ENCODE assay signal across 25 cellular contexts in genomic region chr12:6317693-6318439, GRCh38. TPM values are rescaled to one million over a fixed set of nuclear protein-coding genes. Genes with fewer than 3 reads are reported as not detected.
DNase-seq lines count a peak whose midpoint lies in the region; ATAC-seq, FAIRE-seq and TF ChIP-seq lines count a peak whose summit lies in the region.
"Had no signal": no experiment of that assay in that cellular context is flagged by ENCODE, and none has a peak within 500 bp of the region (broad histone marks: within the 10 kb centered on the region; RNA-seq: fewer than 3 reads in every experiment).

No MANE protein-coding gene starts in this region.

- no peaks in the 10 kb centered on the region for H3K79me2 ChIP-seq in HepG2 (ENCODE audit: insufficient read depth, low read length)

- ATAC-seq in HepG2 (no peak), right lobe of liver (no peak)
- ATAC-seq: stimulated activated memory B cell treated with anti-CD40 and anti-IgM and Interleukin-4, amounts not matched to agents 10 μg/mL and 1 μg/mL and 100 μg/mL, for 72 hours had no signal

- H4K20me1 ChIP-seq in HepG2 (ENCODE audit: insufficient read depth, low read length): no peaks in the 10 kb centered on the region

- H2AFZ ChIP-seq in HepG2 (ENCODE audit: low read length): no peak overlapping the region

- peak overlapping the region; percentile 28 for H3K27ac Mint-ChIP-seq in activated naive CD8-positive, alpha-beta T cell
- peak overlapping the region in 5 of 6 donors; percentile 39 to 78 (median 68) for H3K27ac Mint-ChIP-seq in immature natural killer cell
- peak overlapping the region; percentile 58 for H3K27ac Mint-ChIP-seq in type B pancreatic cell
- H3K27ac Mint-ChIP-seq: activated naive CD4-positive, alpha-beta T cell treated with anti-CD3 and anti-CD28 coated beads, Interleukin-2, amount 10 ng/mL, durations not matched to agents 7 days and 5 days; stimulated activated memory B cell treated with anti-CD40 and anti-IgM and Interleukin-4, amounts not matched to agents 10 μg/mL and 1 μg/mL and 100 μg/mL, for 72 hours had no signal

- peaks cover 6 to 58% of the 10 kb centered on the region in 2 experiments; a peak in 4 of 5 replicates for H3K36me3 ChIP-seq in HepG2 (replicated peaks in 1 of 2; ENCODE audit: control insufficient read depth in 1 of 2, insufficient read depth in 2 of 2, low read length in 2 of 2)
- no peaks in the 10 kb centered on the region for H3K36me3 ChIP-seq in right lobe of liver
- H3K36me3 ChIP-seq in MG63: peaks cover 10% of the 10 kb centered on the region
- H3K36me3 ChIP-seq: spleen had no signal

- H3K9me3 ChIP-seq in HepG2 (ENCODE audit: low read length) (no peaks in the 10 kb centered on the region), right lobe of liver (no peaks in the 10 kb centered on the region), MG63 (no peaks in the 10 kb centered on the region)
- H3K9me3 ChIP-seq: spleen had no signal

- no peak overlapping the region for H3K27ac ChIP-seq in HepG2 (ENCODE audit: extremely low read length, insufficient read depth, low read length)
- no peak overlapping the region for H3K27ac ChIP-seq in right lobe of liver
- H3K27ac ChIP-seq: dorsolateral prefrontal cortex, spleen had no signal

- H3K4me3 Mint-ChIP-seq in activated naive CD8-positive, alpha-beta T cell: peak overlapping the region; percentile 64
- H3K4me3 Mint-ChIP-seq in immature natural killer cell (peak overlapping the region; percentile 50 to 69 (median 54)), type B pancreatic cell (no peak overlapping the region)
- H3K4me3 Mint-ChIP-seq: activated naive CD4-positive, alpha-beta T cell treated with anti-CD3 and anti-CD28 coated beads, Interleukin-2, amount 10 ng/mL, durations not matched to agents 7 days and 5 days; activated T-cell treated with anti-CD3 and anti-CD28 coated beads, Interleukin-2, amount 50 U/mL, for 4 hours; stimulated activated memory B cell treated with anti-CD40 and anti-IgM and Interleukin-4, amounts not matched to agents 10 μg/mL and 1 μg/mL and 100 μg/mL, for 72 hours had no signal

- intact Hi-C loops in HepG2 (cut with micrococcal nuclease; ENCODE audit: unreplicated experiment) (no loop called here), right lobe of liver (cut with DNase I) (no loop called here)

- no peak overlapping the region for H3K4me2 ChIP-seq in HepG2 (ENCODE audit: low read depth, low read length)

- no peaks in the 10 kb centered on the region for H3K9me3 Mint-ChIP-seq in activated naive CD8-positive, alpha-beta T cell (ENCODE audit: low read depth)
- H3K9me3 Mint-ChIP-seq in immature natural killer cell: no peaks in the 10 kb centered on the region
- no peaks in the 10 kb centered on the region for H3K9me3 Mint-ChIP-seq in type B pancreatic cell
- H3K9me3 Mint-ChIP-seq: activated naive CD4-positive, alpha-beta T cell treated with anti-CD3 and anti-CD28 coated beads, Interleukin-2, amount 10 ng/mL, durations not matched to agents 7 days and 5 days; activated T-cell treated with anti-CD3 and anti-CD28 coated beads, Interleukin-2, amount 50 U/mL, for 4 hours; stimulated activated memory B cell treated with anti-CD40 and anti-IgM and Interleukin-4, amounts not matched to agents 10 μg/mL and 1 μg/mL and 100 μg/mL, for 72 hours had no signal

- peaks cover 38% of the 10 kb centered on the region for H3K4me1 Mint-ChIP-seq in activated naive CD8-positive, alpha-beta T cell (ENCODE audit: low read depth)
- peaks cover 43 to 44% of the 10 kb centered on the region in 2 donors for H3K4me1 Mint-ChIP-seq in immature natural killer cell
- peaks cover 9% of the 10 kb centered on the region for H3K4me1 Mint-ChIP-seq in type B pancreatic cell (ENCODE audit: unreplicated experiment)

- no peak for FAIRE-seq in HepG2 (lab: Jason Lieb, UNC)
- FAIRE-seq: astrocyte had no signal

- TF ChIP-seq RAD21 in HepG2 (CRISPR knock-in tag; IDR thresholded peaks at IDR 0.05): no peak

- no peaks in the 10 kb centered on the region for H3K27me3 ChIP-seq in HepG2 (ENCODE audit: control insufficient read depth in 1 of 2, insufficient read depth in 2 of 2, low read length in 2 of 2)
- H3K27me3 ChIP-seq in right lobe of liver: no peaks in the 10 kb centered on the region
- H3K27me3 ChIP-seq in MG63: no peaks in the 10 kb centered on the region

- H3K27me3 Mint-ChIP-seq in activated naive CD8-positive, alpha-beta T cell: no peaks in the 10 kb centered on the region
- H3K27me3 Mint-ChIP-seq in immature natural killer cell (ENCODE audit: low read depth in 3 of 3) (peaks cover 2 to 4% (median 4%) of the 10 kb centered on the region in 3 donors), type B pancreatic cell (no peaks in the 10 kb centered on the region)

- TF ChIP-seq CTCF in HepG2 (CRISPR knock-in tag; IDR thresholded peaks at IDR 0.05): no peak
- TF ChIP-seq CTCF in right lobe of liver (IDR thresholded peaks at IDR 0.05): no peak
- TF ChIP-seq CTCF in type B pancreatic cell (conservative IDR thresholded peaks at IDR 0.05): no peak

- no peaks in the 10 kb centered on the region for H3K36me3 Mint-ChIP-seq in activated naive CD8-positive, alpha-beta T cell
- H3K36me3 Mint-ChIP-seq in immature natural killer cell: no peaks in the 10 kb centered on the region
- H3K36me3 Mint-ChIP-seq in type B pancreatic cell: peaks cover 16% of the 10 kb centered on the region
- H3K36me3 Mint-ChIP-seq: activated naive CD4-positive, alpha-beta T cell treated with anti-CD3 and anti-CD28 coated beads, Interleukin-2, amount 10 ng/mL, durations not matched to agents 7 days and 5 days; stimulated activated memory B cell treated with anti-CD40 and anti-IgM and Interleukin-4, amounts not matched to agents 10 μg/mL and 1 μg/mL and 100 μg/mL, for 72 hours had no signal

- no peak for TF ChIP-seq EP300 in HepG2 (IDR thresholded peaks at IDR 0.05; ENCODE audit: low read depth in 2 of 2, low read length in 2 of 2)
- no peak for TF ChIP-seq EP300 in HepG2 (CRISPR knock-in tag; IDR thresholded peaks at IDR 0.05; ENCODE audit: borderline replicate concordance)

- DNase-seq in HepG2 (ENCODE audit: low spot score) (no peak), right lobe of liver (no peak), immature natural killer cell (no peak), type B pancreatic cell (ENCODE audit: extremely low spot score, unreplicated experiment) (no peak), COR-L47 (lab: John Stamatoyannopoulos, UW) (no peak), SW480 (ENCODE audit: low spot score) (no peak), MG63 (no peak)
- DNase-seq: activated CD4-positive, CD25-positive, alpha-beta regulatory T cell treated with anti-CD3 and anti-CD28 coated beads, Interleukin-2, amount 50 U/mL, for 72 hours; activated CD8-positive, alpha-beta memory T cell treated with anti-CD3 and anti-CD28 coated beads for 24 hours; activated naive CD4-positive, alpha-beta T cell treated with anti-CD3 and anti-CD28 coated beads, Interleukin-2, amount 10 ng/mL, durations not matched to agents 7 days and 5 days; activated T-cell treated with anti-CD3 and anti-CD28 coated beads, Interleukin-2, amount 50 U/mL, for 4 hours; C1 segment of cervical spinal cord; central memory CD4-positive, alpha-beta T cell; dorsolateral prefrontal cortex; NCI-H1417; NCI-H2107; NCI-H446 treated with DMSO at 0.1 percent for 48 hours; occipital lobe; retina; Right ventricle myocardium superior; spleen; stimulated activated CD4-positive, alpha-beta T cell treated with anti-CD3 and anti-CD28 coated beads, Interleukin-2, amount 100 ng/mL, for 48 hours had no signal

- in situ Hi-C loops in HepG2 (cut with HindIII; ENCODE audit: extremely low pct_ligation_motif_present, low pct_unique_long_range_greater_than_20kb): no loop called here

- H3K4me3 ChIP-seq in HepG2 (replicated peaks in 1 of 3; ENCODE audit: insufficient read depth in 1 of 3, low read depth in 2 of 3, low read length in 3 of 3) (no peak overlapping the region), right lobe of liver (no peak overlapping the region), MG63 (no peak overlapping the region)
- H3K4me3 ChIP-seq: dorsolateral prefrontal cortex, spleen had no signal

- CTCF ChIA-PET in HepG2 (lab: Yijun Ruan, JAX; ENCODE audit: low intra/inter-chr PET ratio, low total read pairs): no interaction called here

- TF ChIP-seq POLR2A in HepG2 (IDR thresholded peaks at IDR 0.05; ENCODE audit: insufficient read depth in 1 of 2, low read depth in 2 of 2, low read length in 2 of 2) (no peak), right lobe of liver (IDR thresholded peaks at IDR 0.05) (no peak)

- 95% methylated on average over 19 of the region's 21 CpGs for WGBS in HepG2 (ENCODE audit: low lambda C conversion rate)
- 55% methylated on average over 6 of the region's 21 CpGs for WGBS in right lobe of liver (ENCODE audit: insufficient coverage, low coverage, low lambda C conversion rate, missing lambda C conversion rate)

- peaks cover 23% of the 10 kb centered on the region for H3K4me1 ChIP-seq in HepG2 (ENCODE audit: insufficient read depth, low read length)
- peaks cover 0 to 12% (median 4%) of the 10 kb centered on the region in 4 donors for H3K4me1 ChIP-seq in right lobe of liver

- no peak overlapping the region for H3K9ac ChIP-seq in HepG2 (ENCODE audit: insufficient read depth, low read depth, low read length)

- POLR2A ChIA-PET in HepG2 (lab: Yijun Ruan, JAX): interaction anchor here (1.3 kb wide), 1 partner anchor 18 kb away, joined by 4 read pairs; no protein-coding TSS in a partner anchor

- BruUV-seq in HepG2 (replicated peaks; lab: Mats Ljungman, UMichigan): no TSS peak

RNA-seq across cellular contexts. Expression of gene PLEKHG6, which starts 7.4 kb away (rescaled TPM):
- total RNA-seq in HepG2 (2016; rRNA removed; fragmentation: Illumina TruSeq; extraction: Trizol): 13.1 and 18.9 TPM in 2 replicates
- 11.1 and 14.7 TPM in 2 replicates for total RNA-seq in HepG2 (2016; cell fraction: cytosol; rRNA removed; fragmentation: Illumina TruSeq; extraction: Trizol; ENCODE audit: low read depth)
- total RNA-seq in HepG2 (2016; cell fraction: insoluble cytoplasmic fraction; rRNA removed; fragmentation: Illumina TruSeq; extraction: Trizol): 15.0 and 16.9 TPM in 2 replicates
- 23.7 TPM in 2 replicates for total RNA-seq in HepG2 (2016; cell fraction: membrane; rRNA removed; fragmentation: Illumina TruSeq; extraction: Trizol)
- total RNA-seq in HepG2 (2016; cell fraction: nucleus; rRNA removed; fragmentation: Illumina TruSeq; extraction: Trizol): 15.6 and 19.7 TPM in 2 replicates
- polyA plus RNA-seq in HepG2 (2011; rRNA removed): 17.0 and 26.8 TPM in 2 replicates
- 12.8 and 29.8 TPM in 2 replicates for polyA plus RNA-seq in HepG2 (2011; cell fraction: cytosol; rRNA removed)
- polyA plus RNA-seq in HepG2 (2011; cell fraction: nucleus; rRNA removed): 20.1 and 50.9 TPM in 2 replicates
- polyA plus RNA-seq in HepG2 (2012): 16.4 and 22.2 TPM in 2 replicates
- polyA plus RNA-seq in HepG2 (2016; cell fraction: cytosol; fragmentation: Illumina TruSeq; extraction: Trizol; ENCODE audit: low read depth): 16.0 and 16.1 TPM in 2 replicates
- 15.2 and 21.6 TPM in 2 replicates for polyA plus RNA-seq in HepG2 (2016; cell fraction: insoluble cytoplasmic fraction; fragmentation: Illumina TruSeq; extraction: Trizol; ENCODE audit: low read depth)
- polyA plus RNA-seq in HepG2 (2016; cell fraction: membrane; fragmentation: Illumina TruSeq; extraction: Trizol; ENCODE audit: low read depth): 20.3 and 26.3 TPM in 2 replicates
- polyA plus RNA-seq in HepG2 (2016; cell fraction: nucleus; fragmentation: Illumina TruSeq; extraction: Trizol; ENCODE audit: insufficient read depth, low read depth): 28.0 and 30.9 TPM in 2 replicates
- polyA minus RNA-seq in HepG2 (2011; rRNA and poly(A)+ RNA removed; ENCODE audit: low replicate concordance): 0.70 and 23.3 TPM in 2 replicates
- polyA minus RNA-seq in HepG2 (2011; cell fraction: cytosol; rRNA and poly(A)+ RNA removed): 8.8 and 12.8 TPM in 2 replicates
- polyA minus RNA-seq in HepG2 (2011; cell fraction: nucleus; rRNA and poly(A)+ RNA removed): 13.3 and 16.5 TPM in 2 replicates
- total RNA-seq in right lobe of liver: 1 to 10 TPM; 2.3 to 5.5 (median 3.3) TPM
- under 1 TPM in 2 of 3 donors, not detected in 1; 0.19 to 0.61 TPM for polyA plus RNA-seq in immature natural killer cell
- 32.4 and 115 TPM in 2 replicates for total RNA-seq in type B pancreatic cell (ENCODE audit: low replicate concordance)
- not detected in 2 replicates for total RNA-seq in MG63 (2014; rRNA removed; shearing (Covaris generic); ENCODE audit: low replicate concordance)
- total RNA-seq: activated T-cell treated with anti-CD3 and anti-CD28 coated beads, Interleukin-2, amount 50 U/mL, for 4 hours; occipital lobe had no signal

RNA-seq across cellular contexts. Expression of gene TNFRSF1A, which starts 24.0 kb away (rescaled TPM):
- total RNA-seq in HepG2 (2016; rRNA removed; fragmentation: Illumina TruSeq; extraction: Trizol) (21.9 and 41.5 TPM in 2 replicates), right lobe of liver (100 to 1,000 TPM in 4 of 6 experiments, 10 to 100 TPM in 2; 70.6 to 199 (median 117) TPM), type B pancreatic cell (ENCODE audit: low replicate concordance) (79.1 and 222 TPM in 2 replicates)
- 16.3 and 18.0 TPM in 2 replicates for total RNA-seq in HepG2 (2016; cell fraction: cytosol; rRNA removed; fragmentation: Illumina TruSeq; extraction: Trizol; ENCODE audit: low read depth)
- 28.8 and 36.5 TPM in 2 replicates for total RNA-seq in HepG2 (2016; cell fraction: insoluble cytoplasmic fraction; rRNA removed; fragmentation: Illumina TruSeq; extraction: Trizol)
- 19.8 and 22.3 TPM in 2 replicates for total RNA-seq in HepG2 (2016; cell fraction: membrane; rRNA removed; fragmentation: Illumina TruSeq; extraction: Trizol)
- 36.8 and 40.7 TPM in 2 replicates for total RNA-seq in HepG2 (2016; cell fraction: nucleus; rRNA removed; fragmentation: Illumina TruSeq; extraction: Trizol)
- polyA plus RNA-seq in HepG2 (2011; rRNA removed) (41.4 and 61.2 TPM in 2 replicates), immature natural killer cell (10 to 100 TPM; 37.7 to 89.0 (median 67.0) TPM)
- 53.0 and 53.4 TPM in 2 replicates for polyA plus RNA-seq in HepG2 (2011; cell fraction: cytosol; rRNA removed)
- polyA plus RNA-seq in HepG2 (2011; cell fraction: nucleus; rRNA removed): 67.2 and 67.4 TPM in 2 replicates
- 40.9 and 56.2 TPM in 2 replicates for polyA plus RNA-seq in HepG2 (2012)
- 5.2 and 6.8 TPM in 2 replicates for polyA plus RNA-seq in HepG2 (2016; cell fraction: cytosol; fragmentation: Illumina TruSeq; extraction: Trizol; ENCODE audit: low read depth)
- 31.8 and 38.4 TPM in 2 replicates for polyA plus RNA-seq in HepG2 (2016; cell fraction: insoluble cytoplasmic fraction; fragmentation: Illumina TruSeq; extraction: Trizol; ENCODE audit: low read depth)
- 14.3 and 15.5 TPM in 2 replicates for polyA plus RNA-seq in HepG2 (2016; cell fraction: membrane; fragmentation: Illumina TruSeq; extraction: Trizol; ENCODE audit: low read depth)
- polyA plus RNA-seq in HepG2 (2016; cell fraction: nucleus; fragmentation: Illumina TruSeq; extraction: Trizol; ENCODE audit: insufficient read depth, low read depth): 75.7 and 99.5 TPM in 2 replicates
- 88.8 and 131 TPM in 2 replicates for polyA minus RNA-seq in HepG2 (2011; rRNA and poly(A)+ RNA removed; ENCODE audit: low replicate concordance)
- polyA minus RNA-seq in HepG2 (2011; cell fraction: cytosol; rRNA and poly(A)+ RNA removed): 52.9 and 68.3 TPM in 2 replicates
- 54.3 and 80.4 TPM in 2 replicates for polyA minus RNA-seq in HepG2 (2011; cell fraction: nucleus; rRNA and poly(A)+ RNA removed)
- 181 and 208 TPM in 2 replicates for total RNA-seq in MG63 (2014; rRNA removed; shearing (Covaris generic); ENCODE audit: low replicate concordance)

RNA-seq across cellular contexts. Expression of gene SCNN1A, which starts 57.5 kb away (rescaled TPM):
- total RNA-seq in HepG2 (2016; rRNA removed; fragmentation: Illumina TruSeq; extraction: Trizol) (0.63 and 1.5 TPM in 2 replicates), right lobe of liver (1 to 10 TPM; 2.1 to 9.5 (median 6.0) TPM), type B pancreatic cell (ENCODE audit: low replicate concordance) (29.2 and 72.7 TPM in 2 replicates)
- 0.71 and 1.2 TPM in 2 replicates for total RNA-seq in HepG2 (2016; cell fraction: cytosol; rRNA removed; fragmentation: Illumina TruSeq; extraction: Trizol; ENCODE audit: low read depth)
- total RNA-seq in HepG2 (2016; cell fraction: insoluble cytoplasmic fraction; rRNA removed; fragmentation: Illumina TruSeq; extraction: Trizol): 0.71 and 1.6 TPM in 2 replicates
- total RNA-seq in HepG2 (2016; cell fraction: membrane; rRNA removed; fragmentation: Illumina TruSeq; extraction: Trizol): 0.72 and 0.87 TPM in 2 replicates
- total RNA-seq in HepG2 (2016; cell fraction: nucleus; rRNA removed; fragmentation: Illumina TruSeq; extraction: Trizol): 1.8 and 5.0 TPM in 2 replicates
- polyA plus RNA-seq in HepG2 (2011; rRNA removed) (14.6 and 32.8 TPM in 2 replicates), immature natural killer cell (under 1 TPM in 2 of 3 donors, not detected in 1; 0.10 to 0.64 TPM)
- 6.1 and 12.5 TPM in 2 replicates for polyA plus RNA-seq in HepG2 (2011; cell fraction: cytosol; rRNA removed)
- polyA plus RNA-seq in HepG2 (2011; cell fraction: nucleus; rRNA removed): 24.9 and 39.4 TPM in 2 replicates
- 17.5 and 19.3 TPM in 2 replicates for polyA plus RNA-seq in HepG2 (2012)
- polyA plus RNA-seq in HepG2 (2016; cell fraction: cytosol; fragmentation: Illumina TruSeq; extraction: Trizol; ENCODE audit: low read depth): 0.22 and 0.41 TPM in 2 replicates
- 1.0 and 1.6 TPM in 2 replicates for polyA plus RNA-seq in HepG2 (2016; cell fraction: insoluble cytoplasmic fraction; fragmentation: Illumina TruSeq; extraction: Trizol; ENCODE audit: low read depth)
- polyA plus RNA-seq in HepG2 (2016; cell fraction: membrane; fragmentation: Illumina TruSeq; extraction: Trizol; ENCODE audit: low read depth): 0.66 and 1.1 TPM in 2 replicates
- 4.0 and 5.1 TPM in 2 replicates for polyA plus RNA-seq in HepG2 (2016; cell fraction: nucleus; fragmentation: Illumina TruSeq; extraction: Trizol; ENCODE audit: insufficient read depth, low read depth)
- polyA minus RNA-seq in HepG2 (2011; rRNA and poly(A)+ RNA removed; ENCODE audit: low replicate concordance): 9.5 and 30.0 TPM in 2 replicates
- polyA minus RNA-seq in HepG2 (2011; cell fraction: cytosol; rRNA and poly(A)+ RNA removed): 5.9 and 14.3 TPM in 2 replicates
- 10.9 and 24.2 TPM in 2 replicates for polyA minus RNA-seq in HepG2 (2011; cell fraction: nucleus; rRNA and poly(A)+ RNA removed)
- total RNA-seq in MG63 (2014; rRNA removed; shearing (Covaris generic); ENCODE audit: low replicate concordance): 0.07 and 0.66 TPM in 2 replicates
- total RNA-seq: occipital lobe, Right ventricle myocardium superior had no signal
